Comparison of ENCODE assay signal across 8 cellular contexts in genomic region chr4:87422104-87423052, GRCh38. TPM values are rescaled to one million over a fixed set of nuclear protein-coding genes. Genes with fewer than 3 reads are reported as not detected.
DNase-seq lines count a peak whose midpoint lies in the region; ATAC-seq and TF ChIP-seq lines count a peak whose summit lies in the region.

NUDT9 (plus strand) TSS chr4:87422573; CDS start chr4:87422906, 333 bp downstream.

- peak within 1 kb of the TSS; percentile 87 for H3K4me2 ChIP-seq in BLaER1

- H3K9ac ChIP-seq in BLaER1 (peak within 1 kb of the TSS; percentile 91), colonic mucosa (ENCODE audit: low read depth in 2 of 2, low read length in 2 of 2) (peak within 1 kb of the TSS; percentile 86 to 90)

- TF ChIP-seq CTCF in colonic mucosa (IDR thresholded peaks at IDR 0.05) = no peak

- H3K36me3 ChIP-seq in BLaER1 (no peaks in the 10 kb centered on the region), colonic mucosa (no peaks in the 10 kb centered on the region)

- H3K4me3 ChIP-seq in BLaER1 (peak within 1 kb of the TSS; percentile 86), colonic mucosa (peak within 1 kb of the TSS; percentile 52)

- intact Hi-C loops in colonic mucosa (cut with DNase I) = no loop called here

- H3K27ac ChIP-seq in BLaER1 (peak within 1 kb of the TSS; percentile 82), colonic mucosa (peak within 1 kb of the TSS; percentile 87), layer of hippocampus (ENCODE audit: low read depth, low read length) (peak within 1 kb of the TSS; percentile 97)

- H3K27me3 ChIP-seq in BLaER1 (no peaks in the 10 kb centered on the region), colonic mucosa (no peaks in the 10 kb centered on the region), layer of hippocampus (ENCODE audit: control insufficient read depth, insufficient read depth, low read length) (no peaks in the 10 kb centered on the region)

- H3K4me1 ChIP-seq in BLaER1 (peaks cover 26% of the 10 kb centered on the region), colonic mucosa (peaks cover 5% of the 10 kb centered on the region)

- DNase-seq in GM19240 (ENCODE audit: insufficient read length, low spot score) (peak; percentile 56), NCI-H526 (lab: John Stamatoyannopoulos, UW) (peak; percentile 87 to 93), colonic mucosa (peak; percentile 98)
- peak; percentile 91 for DNase-seq in activated CD4-positive, alpha-beta T cell treated with anti-CD3 and anti-CD28 coated beads for 48 hours
- DNase-seq in stimulated activated CD4-positive, alpha-beta T cell treated with anti-CD3 and anti-CD28 coated beads, Interleukin-1b, Interleukin-23, amount 100 ng/mL, for 4 hours (ENCODE audit: low read depth in 2 of 2) = peak; percentile 66 to 80

- ATAC-seq in HG03460 (IDR thresholded peaks at IDR 0.05; ENCODE audit: unreplicated experiment) = peak; percentile 93

- H4K20me1 ChIP-seq in BLaER1 = peaks cover 2% of the 10 kb centered on the region; the same call in 1 of the 2 replicates

- H3K9me3 ChIP-seq in BLaER1 (peaks cover 10% of the 10 kb centered on the region), colonic mucosa (no peaks in the 10 kb centered on the region)

RNA-seq across cellular contexts. Expression of gene NUDT9, which starts in this region (rescaled TPM):
- total RNA-seq in colonic mucosa = 10 to 100 TPM; 31.4 to 52.0 TPM

Comparison
In these comparisons a context has a peak if more than half of its experiments do, and no peak if none do; other contexts are left out.
1. Peak in every context shown above with its lines: DNase-seq, ATAC-seq, H3K4me3 ChIP-seq and H3K27ac ChIP-seq.